11 cellular contexts compared by ENCODE assay signal in the genomic region with DNA sequence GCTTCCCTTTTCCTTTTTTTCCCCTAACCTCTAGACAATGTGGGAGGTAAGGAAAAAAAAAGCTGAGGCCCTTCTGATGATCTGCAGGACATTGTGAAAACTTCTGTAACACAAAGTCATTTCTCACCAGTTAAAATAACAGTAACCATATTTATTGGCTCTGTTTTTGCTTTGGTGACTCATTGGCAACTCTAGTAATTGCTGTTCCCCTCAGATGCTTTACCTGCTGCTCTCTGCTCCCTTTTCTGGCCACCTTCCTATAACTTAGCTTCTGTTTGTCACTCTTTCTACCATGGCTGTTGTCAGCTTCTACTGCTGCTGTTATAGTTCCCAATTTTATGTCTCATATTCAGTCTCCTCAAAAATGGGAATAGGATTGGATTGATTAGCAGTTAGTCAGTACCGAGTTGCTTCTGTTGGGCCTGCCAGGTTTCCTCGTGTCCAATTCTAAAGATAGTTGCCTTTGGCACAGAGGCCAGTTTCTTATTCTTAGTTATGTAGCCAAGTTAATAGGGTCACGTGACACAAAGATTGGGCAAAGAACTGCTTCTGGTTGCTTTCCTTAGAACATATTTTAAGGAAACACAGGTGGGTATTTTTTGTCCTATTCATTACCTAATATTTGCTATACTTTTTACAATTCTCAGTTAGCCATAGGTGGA. TPM values are rescaled to one million over a fixed set of nuclear protein-coding genes. Genes with fewer than 3 reads are reported as not detected.
A peak's percentile ranks its signal among the peaks of the same experiment; 100 is the strongest.
DNase-seq lines count a peak whose midpoint lies in the region; ATAC-seq lines count a peak whose summit lies in the region.
"Had no signal": no experiment of that assay in that cellular context is flagged by ENCODE, and none has a peak within 500 bp of the region (broad histone marks: within the 10 kb centered on the region; RNA-seq: fewer than 3 reads in every experiment).

No MANE protein-coding gene starts in this region.

- intact Hi-C loops in right cardiac atrium (cut with DNase I): no loop called here
- intact Hi-C loops in aorta (cut with DNase I): no loop called here
- intact Hi-C loops in CD4-positive, alpha-beta memory T cell (cut with micrococcal nuclease): no loop called here

- CTCF ChIA-PET in CD4-positive, alpha-beta memory T cell (lab: Charles Lee; ENCODE audit: partially characterized antibody): no interaction called here

- ATAC-seq in stimulated activated naive CD8-positive, alpha-beta T cell treated with anti-CD3 and anti-CD28 coated beads, Interleukin-15, amount 100 ng/mL, for 72 hours: peak; percentile 76
- no peak for ATAC-seq in stimulated activated naive CD8-positive, alpha-beta T cell treated with anti-CD3 and anti-CD28 coated beads, Interleukin-15, Interleukin-2, amounts not matched to agents 100 U/mL and 50 U/mL, for 24 hours
- ATAC-seq in right cardiac atrium: peak; percentile 69 to 77
- ATAC-seq in aorta (ENCODE audit: low FRiP score): peak; percentile 62
- ATAC-seq: HCT116, HepG2 had no signal

- 13% methylated on average over 3 of the region's 3 CpGs for WGBS in right cardiac atrium
- whole genome bisulfite sequencing in aorta, 2 donors: 1 to 5% methylated on average over 3 of the region's 3 CpGs

- H3K27me3 ChIP-seq in right cardiac atrium (ENCODE audit: control insufficient read depth, insufficient read depth) (no peaks in the 10 kb centered on the region), aorta (ENCODE audit: control insufficient read depth in 1 of 2, insufficient read depth in 2 of 2, low read length in 1 of 2) (no peaks in the 10 kb centered on the region)
- H3K27me3 ChIP-seq in CD4-positive, alpha-beta memory T cell (ENCODE audit: insufficient read depth, low read length): no peaks in the 10 kb centered on the region

- H3K27ac Mint-ChIP-seq in stimulated activated naive CD8-positive, alpha-beta T cell treated with anti-CD3 and anti-CD28 coated beads, Interleukin-15, amount 100 ng/mL, for 72 hours: peak overlapping the region in 1 of 2 donors; percentile 21
- H3K27ac Mint-ChIP-seq in CD4-positive, alpha-beta memory T cell: peak overlapping the region in 1 of 7 donors; percentile 32

- H3K9me3 ChIP-seq in right cardiac atrium (ENCODE audit: control insufficient read depth, low read length): no peaks in the 10 kb centered on the region
- no peaks in the 10 kb centered on the region for H3K9me3 ChIP-seq in aorta (ENCODE audit: control insufficient read depth, low read length)
- H3K9me3 ChIP-seq in CD4-positive, alpha-beta memory T cell (ENCODE audit: control insufficient read depth in 1 of 2, low read length in 2 of 2): no peaks in the 10 kb centered on the region

- H3K4me3 ChIP-seq in right cardiac atrium (ENCODE audit: low read length): no peak overlapping the region
- peak overlapping the region in 1 of 2 donors; percentile 26 for H3K4me3 ChIP-seq in aorta (ENCODE audit: low read length in 2 of 2)
- H3K4me3 ChIP-seq in CD4-positive, alpha-beta memory T cell (ENCODE audit: low read length in 2 of 2): no peak overlapping the region

- H3K27ac ChIP-seq in right cardiac atrium (ENCODE audit: low read length): no peak overlapping the region
- H3K27ac ChIP-seq in aorta (ENCODE audit: low read depth in 1 of 2, low read length in 2 of 2): no peak overlapping the region
- no peak overlapping the region for H3K27ac ChIP-seq in CD4-positive, alpha-beta memory T cell (ENCODE audit: low read depth, low read length)

- POLR2A ChIA-PET in CD4-positive, alpha-beta memory T cell (lab: Charles Lee; ENCODE audit: partially characterized antibody): no interaction called here

- peaks cover 11% of the 10 kb centered on the region for H3K4me1 Mint-ChIP-seq in stimulated activated naive CD8-positive, alpha-beta T cell treated with anti-CD3 and anti-CD28 coated beads, Interleukin-15, amount 100 ng/mL, for 72 hours
- peaks cover 24 to 38% (median 29%) of the 10 kb centered on the region in 4 donors for H3K4me1 Mint-ChIP-seq in CD4-positive, alpha-beta memory T cell

- H3K4me3 Mint-ChIP-seq in stimulated activated naive CD8-positive, alpha-beta T cell treated with anti-CD3 and anti-CD28 coated beads, Interleukin-15, amount 100 ng/mL, for 72 hours: no peak overlapping the region
- H3K4me3 Mint-ChIP-seq in CD4-positive, alpha-beta memory T cell: no peak overlapping the region

- DNase-seq in stimulated activated naive CD8-positive, alpha-beta T cell treated with anti-CD3 and anti-CD28 coated beads, Interleukin-15, amount 100 ng/mL, for 72 hours: no peak
- no peak for DNase-seq in stimulated activated naive CD8-positive, alpha-beta T cell treated with anti-CD3 and anti-CD28 coated beads, Interleukin-15, Interleukin-2, amounts not matched to agents 100 U/mL and 50 U/mL, for 24 hours
- DNase-seq in cerebellar cortex (ENCODE audit: low spot score) (peak; percentile 39), right cardiac atrium (peak in 2 of 3 donors; percentile 15 to 54), aorta (no peak), NCI-H345 (lab: John Stamatoyannopoulos, UW) (no peak)
- DNase-seq in CD4-positive, alpha-beta memory T cell: no peak
- no peak for DNase-seq in activated CD4-positive, CD25-positive, alpha-beta regulatory T cell treated with anti-CD3 and anti-CD28 coated beads, Interleukin-2, amount 50 U/mL, for 72 hours
- DNase-seq: NCI-H2081 treated with DMSO at 0.1 percent for 48 hours had no signal

- no peaks in the 10 kb centered on the region for H3K36me3 ChIP-seq in aorta (ENCODE audit: control insufficient read depth in 1 of 2, insufficient read depth in 2 of 2, low read length in 1 of 2)
- H3K36me3 ChIP-seq in CD4-positive, alpha-beta memory T cell (ENCODE audit: insufficient read depth, low read length): no peaks in the 10 kb centered on the region

- no peaks in the 10 kb centered on the region for H3K27me3 Mint-ChIP-seq in stimulated activated naive CD8-positive, alpha-beta T cell treated with anti-CD3 and anti-CD28 coated beads, Interleukin-15, amount 100 ng/mL, for 72 hours
- no peaks in the 10 kb centered on the region for H3K27me3 Mint-ChIP-seq in CD4-positive, alpha-beta memory T cell

- no peaks in the 10 kb centered on the region for H3K9me3 Mint-ChIP-seq in stimulated activated naive CD8-positive, alpha-beta T cell treated with anti-CD3 and anti-CD28 coated beads, Interleukin-15, amount 100 ng/mL, for 72 hours
- H3K9me3 Mint-ChIP-seq in CD4-positive, alpha-beta memory T cell: no peaks in the 10 kb centered on the region

- H3K36me3 Mint-ChIP-seq in CD4-positive, alpha-beta memory T cell: peaks cover 9 to 13% of the 10 kb centered on the region in 2 donors

- H3K4me1 ChIP-seq in right cardiac atrium (ENCODE audit: control insufficient read depth, insufficient read depth, low read length): peaks cover 3% of the 10 kb centered on the region
- peaks cover 0 to 5% of the 10 kb centered on the region in 2 donors for H3K4me1 ChIP-seq in aorta (ENCODE audit: control insufficient read depth in 1 of 2, insufficient read depth in 2 of 2, low read length in 2 of 2)
- H3K4me1 ChIP-seq in CD4-positive, alpha-beta memory T cell (ENCODE audit: insufficient read depth, low read length): peaks cover 4% of the 10 kb centered on the region

RNA-seq across cellular contexts. Expression of a gene that starts 16.8 kb away (rescaled TPM):
- total RNA-seq in right cardiac atrium (10 to 100 TPM; 37.9 to 44.1 (median 40.4) TPM), aorta (10 to 100 TPM; 40.9 to 48.1 TPM)
- polyA plus RNA-seq in right cardiac atrium (14.6 TPM), aorta (10 to 100 TPM in 1 of 2 donors, 1 to 10 TPM in 1; 6.0 to 15.9 TPM)
- 10 to 100 TPM; 28.9 to 29.7 TPM for total RNA-seq in CD4-positive, alpha-beta memory T cell
- polyA plus RNA-seq in CD4-positive, alpha-beta memory T cell: 10 to 100 TPM; 33.8 to 38.3 TPM

Comparison
In these comparisons a context has a peak if more than half of its experiments do, and no peak if none do; other contexts are left out.
1. DNase-seq: peak in cerebellar cortex (single experiment) and right cardiac atrium (2 of 3); none in stimulated activated naive CD8-positive, alpha-beta T cell treated with anti-CD3 and anti-CD28 coated beads, Interleukin-15, amount 100 ng/mL, for 72 hours (0 of 2), stimulated activated naive CD8-positive, alpha-beta T cell treated with anti-CD3 and anti-CD28 coated beads, Interleukin-15, Interleukin-2, amounts not matched to agents 100 U/mL and 50 U/mL, for 24 hours (single experiment), aorta (0 of 2), CD4-positive, alpha-beta memory T cell (0 of 5), NCI-H345 (single experiment) and activated CD4-positive, CD25-positive, alpha-beta regulatory T cell treated with anti-CD3 and anti-CD28 coated beads, Interleukin-2, amount 50 U/mL, for 72 hours (single experiment).